1 cellular context compared by ENCODE assay signal in the genomic region with DNA sequence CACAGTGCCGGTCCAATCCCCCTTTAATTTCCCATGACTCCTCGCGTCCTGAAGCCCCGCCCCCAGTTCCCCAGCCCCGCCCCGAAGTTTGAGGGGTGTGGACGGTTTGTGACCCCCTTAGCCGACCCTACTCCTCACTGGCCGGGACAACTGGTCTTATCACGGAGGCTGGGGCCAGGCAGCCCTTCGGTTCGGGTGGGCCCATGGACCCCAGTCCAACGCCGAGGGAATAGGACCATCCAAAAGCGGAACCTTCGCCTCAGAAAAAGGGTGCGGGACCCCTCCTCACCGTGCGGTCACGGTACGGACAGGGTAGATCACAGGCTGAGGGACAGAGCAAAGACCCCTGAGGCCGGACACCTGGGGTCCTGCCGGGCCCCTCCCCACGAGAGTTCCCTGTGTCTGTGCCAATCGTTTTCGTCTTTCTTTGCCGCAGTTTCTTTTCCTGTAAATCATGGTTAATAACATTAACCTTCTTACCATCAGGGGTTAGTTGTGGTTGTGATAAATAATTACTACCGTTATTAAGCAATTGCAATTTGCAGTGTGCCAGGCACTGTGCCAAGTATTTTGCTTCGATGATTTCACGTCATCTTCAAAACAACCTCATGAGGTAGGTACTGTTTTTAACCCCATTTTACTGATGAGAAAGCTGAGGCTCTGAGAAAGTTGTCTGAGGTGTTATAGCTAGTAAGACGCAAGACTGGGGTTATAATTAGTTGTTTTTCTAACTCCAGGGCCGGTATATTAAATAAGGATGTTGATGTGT.
TF ChIP-seq lines count a peak whose summit lies in the region.

No MANE protein-coding gene starts in this region.

TF ChIP-seq in GM12878, 131 proteins besides CTCF, POLR2A, EP300 and RAD21 (continues in another document):
- TF ChIP-seq FOXK2 (IDR thresholded peaks at IDR 0.05) = no peak
- peak; percentile 12; the same call in 1 of the 2 replicates for TF ChIP-seq NBN (IDR thresholded peaks at IDR 0.05)
- TF ChIP-seq ZNF217 (IDR thresholded peaks at IDR 0.05) = no peak
- TF ChIP-seq NR2F1 (conservative IDR thresholded peaks at IDR 0.05) = 0 out of 2 replicates have a peak, but pooled peaks have one; percentile 52
- TF ChIP-seq BHLHE40 (IDR thresholded peaks at IDR 0.05; ENCODE audit: borderline replicate concordance in 1 of 2, low read depth in 2 of 2, low read length in 1 of 2) = 0 out of 4 replicates have a peak, but pooled peaks of 1 of the 2 experiments have one; percentile 10
- TF ChIP-seq ZBED1 (IDR thresholded peaks at IDR 0.05; ENCODE audit: borderline replicate concordance) = no peak
- TF ChIP-seq NRF1 (conservative IDR thresholded peaks at IDR 0.05; ENCODE audit: low read depth, low read length) = no peak
- peak; percentile 4 for TF ChIP-seq POLR2AphosphoS5 (IDR thresholded peaks at IDR 0.05; ENCODE audit: low read length)
- TF ChIP-seq BACH1 (IDR thresholded peaks at IDR 0.05; ENCODE audit: borderline replicate concordance) = no peak
- no peak for TF ChIP-seq SUZ12 (IDR thresholded peaks at IDR 0.05; ENCODE audit: unreplicated experiment)
- TF ChIP-seq JUND (IDR thresholded peaks at IDR 0.05; ENCODE audit: low read depth, low read length) = no peak
- TF ChIP-seq, protein P1, sequence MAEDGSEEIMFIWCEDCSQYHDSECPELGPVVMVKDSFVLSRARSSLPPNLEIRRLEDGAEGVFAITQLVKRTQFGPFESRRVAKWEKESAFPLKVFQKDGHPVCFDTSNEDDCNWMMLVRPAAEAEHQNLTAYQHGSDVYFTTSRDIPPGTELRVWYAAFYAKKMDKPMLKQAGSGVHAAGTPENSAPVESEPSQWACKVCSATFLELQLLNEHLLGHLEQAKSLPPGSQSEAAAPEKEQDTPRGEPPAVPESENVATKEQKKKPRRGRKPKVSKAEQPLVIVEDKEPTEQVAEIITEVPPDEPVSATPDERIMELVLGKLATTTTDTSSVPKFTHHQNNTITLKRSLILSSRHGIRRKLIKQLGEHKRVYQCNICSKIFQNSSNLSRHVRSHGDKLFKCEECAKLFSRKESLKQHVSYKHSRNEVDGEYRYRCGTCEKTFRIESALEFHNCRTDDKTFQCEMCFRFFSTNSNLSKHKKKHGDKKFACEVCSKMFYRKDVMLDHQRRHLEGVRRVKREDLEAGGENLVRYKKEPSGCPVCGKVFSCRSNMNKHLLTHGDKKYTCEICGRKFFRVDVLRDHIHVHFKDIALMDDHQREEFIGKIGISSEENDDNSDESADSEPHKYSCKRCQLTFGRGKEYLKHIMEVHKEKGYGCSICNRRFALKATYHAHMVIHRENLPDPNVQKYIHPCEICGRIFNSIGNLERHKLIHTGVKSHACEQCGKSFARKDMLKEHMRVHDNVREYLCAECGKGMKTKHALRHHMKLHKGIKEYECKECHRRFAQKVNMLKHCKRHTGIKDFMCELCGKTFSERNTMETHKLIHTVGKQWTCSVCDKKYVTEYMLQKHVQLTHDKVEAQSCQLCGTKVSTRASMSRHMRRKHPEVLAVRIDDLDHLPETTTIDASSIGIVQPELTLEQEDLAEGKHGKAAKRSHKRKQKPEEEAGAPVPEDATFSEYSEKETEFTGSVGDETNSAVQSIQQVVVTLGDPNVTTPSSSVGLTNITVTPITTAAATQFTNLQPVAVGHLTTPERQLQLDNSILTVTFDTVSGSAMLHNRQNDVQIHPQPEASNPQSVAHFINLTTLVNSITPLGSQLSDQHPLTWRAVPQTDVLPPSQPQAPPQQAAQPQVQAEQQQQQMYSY (CRISPR knock-in tag; IDR thresholded peaks at IDR 0.05) = no peak
- TF ChIP-seq CHD4 (IDR thresholded peaks at IDR 0.05) = no peak
- no peak for TF ChIP-seq SMC3 (IDR thresholded peaks at IDR 0.05; ENCODE audit: borderline replicate concordance, low read length)
- TF ChIP-seq, protein P2, sequence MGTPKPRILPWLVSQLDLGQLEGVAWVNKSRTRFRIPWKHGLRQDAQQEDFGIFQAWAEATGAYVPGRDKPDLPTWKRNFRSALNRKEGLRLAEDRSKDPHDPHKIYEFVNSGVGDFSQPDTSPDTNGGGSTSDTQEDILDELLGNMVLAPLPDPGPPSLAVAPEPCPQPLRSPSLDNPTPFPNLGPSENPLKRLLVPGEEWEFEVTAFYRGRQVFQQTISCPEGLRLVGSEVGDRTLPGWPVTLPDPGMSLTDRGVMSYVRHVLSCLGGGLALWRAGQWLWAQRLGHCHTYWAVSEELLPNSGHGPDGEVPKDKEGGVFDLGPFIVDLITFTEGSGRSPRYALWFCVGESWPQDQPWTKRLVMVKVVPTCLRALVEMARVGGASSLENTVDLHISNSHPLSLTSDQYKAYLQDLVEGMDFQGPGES (IDR thresholded peaks at IDR 0.05) = no peak
- TF ChIP-seq PAX8 (IDR thresholded peaks at IDR 0.05) = no peak
- TF ChIP-seq SRF (IDR thresholded peaks at IDR 0.05; ENCODE audit: low read depth in 2 of 2, low read length in 2 of 2) = no peak
- peak; percentile 65 for TF ChIP-seq CREB1 (IDR thresholded peaks at IDR 0.05; ENCODE audit: low read depth)
- no peak for TF ChIP-seq SMARCA5 (IDR thresholded peaks at IDR 0.05)
- TF ChIP-seq, protein P3, sequence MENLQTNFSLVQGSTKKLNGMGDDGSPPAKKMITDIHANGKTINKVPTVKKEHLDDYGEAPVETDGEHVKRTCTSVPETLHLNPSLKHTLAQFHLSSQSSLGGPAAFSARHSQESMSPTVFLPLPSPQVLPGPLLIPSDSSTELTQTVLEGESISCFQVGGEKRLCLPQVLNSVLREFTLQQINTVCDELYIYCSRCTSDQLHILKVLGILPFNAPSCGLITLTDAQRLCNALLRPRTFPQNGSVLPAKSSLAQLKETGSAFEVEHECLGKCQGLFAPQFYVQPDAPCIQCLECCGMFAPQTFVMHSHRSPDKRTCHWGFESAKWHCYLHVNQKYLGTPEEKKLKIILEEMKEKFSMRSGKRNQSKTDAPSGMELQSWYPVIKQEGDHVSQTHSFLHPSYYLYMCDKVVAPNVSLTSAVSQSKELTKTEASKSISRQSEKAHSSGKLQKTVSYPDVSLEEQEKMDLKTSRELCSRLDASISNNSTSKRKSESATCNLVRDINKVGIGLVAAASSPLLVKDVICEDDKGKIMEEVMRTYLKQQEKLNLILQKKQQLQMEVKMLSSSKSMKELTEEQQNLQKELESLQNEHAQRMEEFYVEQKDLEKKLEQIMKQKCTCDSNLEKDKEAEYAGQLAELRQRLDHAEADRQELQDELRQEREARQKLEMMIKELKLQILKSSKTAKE (IDR thresholded peaks at IDR 0.05; ENCODE audit: low read depth, poor library complexity, severe bottlenecking) = no peak
- TF ChIP-seq TAF1 (IDR thresholded peaks at IDR 0.05; ENCODE audit: borderline replicate concordance, low read depth, low read length) = no peak; the same call in 1 of the 2 replicates
- no peak for TF ChIP-seq FOXM1 (IDR thresholded peaks at IDR 0.05; ENCODE audit: low read depth, low read length)
- TF ChIP-seq, protein P4, sequence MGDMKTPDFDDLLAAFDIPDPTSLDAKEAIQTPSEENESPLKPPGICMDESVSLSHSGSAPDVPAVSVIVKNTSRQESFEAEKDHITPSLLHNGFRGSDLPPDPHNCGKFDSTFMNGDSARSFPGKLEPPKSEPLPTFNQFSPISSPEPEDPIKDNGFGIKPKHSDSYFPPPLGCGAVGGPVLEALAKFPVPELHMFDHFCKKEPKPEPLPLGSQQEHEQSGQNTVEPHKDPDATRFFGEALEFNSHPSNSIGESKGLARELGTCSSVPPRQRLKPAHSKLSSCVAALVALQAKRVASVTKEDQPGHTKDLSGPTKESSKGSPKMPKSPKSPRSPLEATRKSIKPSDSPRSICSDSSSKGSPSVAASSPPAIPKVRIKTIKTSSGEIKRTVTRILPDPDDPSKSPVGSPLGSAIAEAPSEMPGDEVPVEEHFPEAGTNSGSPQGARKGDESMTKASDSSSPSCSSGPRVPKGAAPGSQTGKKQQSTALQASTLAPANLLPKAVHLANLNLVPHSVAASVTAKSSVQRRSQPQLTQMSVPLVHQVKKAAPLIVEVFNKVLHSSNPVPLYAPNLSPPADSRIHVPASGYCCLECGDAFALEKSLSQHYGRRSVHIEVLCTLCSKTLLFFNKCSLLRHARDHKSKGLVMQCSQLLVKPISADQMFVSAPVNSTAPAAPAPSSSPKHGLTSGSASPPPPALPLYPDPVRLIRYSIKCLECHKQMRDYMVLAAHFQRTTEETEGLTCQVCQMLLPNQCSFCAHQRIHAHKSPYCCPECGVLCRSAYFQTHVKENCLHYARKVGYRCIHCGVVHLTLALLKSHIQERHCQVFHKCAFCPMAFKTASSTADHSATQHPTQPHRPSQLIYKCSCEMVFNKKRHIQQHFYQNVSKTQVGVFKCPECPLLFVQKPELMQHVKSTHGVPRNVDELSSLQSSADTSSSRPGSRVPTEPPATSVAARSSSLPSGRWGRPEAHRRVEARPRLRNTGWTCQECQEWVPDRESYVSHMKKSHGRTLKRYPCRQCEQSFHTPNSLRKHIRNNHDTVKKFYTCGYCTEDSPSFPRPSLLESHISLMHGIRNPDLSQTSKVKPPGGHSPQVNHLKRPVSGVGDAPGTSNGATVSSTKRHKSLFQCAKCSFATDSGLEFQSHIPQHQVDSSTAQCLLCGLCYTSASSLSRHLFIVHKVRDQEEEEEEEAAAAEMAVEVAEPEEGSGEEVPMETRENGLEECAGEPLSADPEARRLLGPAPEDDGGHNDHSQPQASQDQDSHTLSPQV (IDR thresholded peaks at IDR 0.05) = no peak
- TF ChIP-seq, protein P5, sequence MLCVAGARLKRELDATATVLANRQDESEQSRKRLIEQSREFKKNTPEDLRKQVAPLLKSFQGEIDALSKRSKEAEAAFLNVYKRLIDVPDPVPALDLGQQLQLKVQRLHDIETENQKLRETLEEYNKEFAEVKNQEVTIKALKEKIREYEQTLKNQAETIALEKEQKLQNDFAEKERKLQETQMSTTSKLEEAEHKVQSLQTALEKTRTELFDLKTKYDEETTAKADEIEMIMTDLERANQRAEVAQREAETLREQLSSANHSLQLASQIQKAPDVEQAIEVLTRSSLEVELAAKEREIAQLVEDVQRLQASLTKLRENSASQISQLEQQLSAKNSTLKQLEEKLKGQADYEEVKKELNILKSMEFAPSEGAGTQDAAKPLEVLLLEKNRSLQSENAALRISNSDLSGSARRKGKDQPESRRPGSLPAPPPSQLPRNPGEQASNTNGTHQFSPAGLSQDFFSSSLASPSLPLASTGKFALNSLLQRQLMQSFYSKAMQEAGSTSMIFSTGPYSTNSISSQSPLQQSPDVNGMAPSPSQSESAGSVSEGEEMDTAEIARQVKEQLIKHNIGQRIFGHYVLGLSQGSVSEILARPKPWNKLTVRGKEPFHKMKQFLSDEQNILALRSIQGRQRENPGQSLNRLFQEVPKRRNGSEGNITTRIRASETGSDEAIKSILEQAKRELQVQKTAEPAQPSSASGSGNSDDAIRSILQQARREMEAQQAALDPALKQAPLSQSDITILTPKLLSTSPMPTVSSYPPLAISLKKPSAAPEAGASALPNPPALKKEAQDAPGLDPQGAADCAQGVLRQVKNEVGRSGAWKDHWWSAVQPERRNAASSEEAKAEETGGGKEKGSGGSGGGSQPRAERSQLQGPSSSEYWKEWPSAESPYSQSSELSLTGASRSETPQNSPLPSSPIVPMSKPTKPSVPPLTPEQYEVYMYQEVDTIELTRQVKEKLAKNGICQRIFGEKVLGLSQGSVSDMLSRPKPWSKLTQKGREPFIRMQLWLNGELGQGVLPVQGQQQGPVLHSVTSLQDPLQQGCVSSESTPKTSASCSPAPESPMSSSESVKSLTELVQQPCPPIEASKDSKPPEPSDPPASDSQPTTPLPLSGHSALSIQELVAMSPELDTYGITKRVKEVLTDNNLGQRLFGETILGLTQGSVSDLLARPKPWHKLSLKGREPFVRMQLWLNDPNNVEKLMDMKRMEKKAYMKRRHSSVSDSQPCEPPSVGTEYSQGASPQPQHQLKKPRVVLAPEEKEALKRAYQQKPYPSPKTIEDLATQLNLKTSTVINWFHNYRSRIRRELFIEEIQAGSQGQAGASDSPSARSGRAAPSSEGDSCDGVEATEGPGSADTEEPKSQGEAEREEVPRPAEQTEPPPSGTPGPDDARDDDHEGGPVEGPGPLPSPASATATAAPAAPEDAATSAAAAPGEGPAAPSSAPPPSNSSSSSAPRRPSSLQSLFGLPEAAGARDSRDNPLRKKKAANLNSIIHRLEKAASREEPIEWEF (IDR thresholded peaks at IDR 0.05; ENCODE audit: insufficient replicate concordance, low read depth, low read length) = no peak
- TF ChIP-seq MTA2 (IDR thresholded peaks at IDR 0.05; ENCODE audit: low read depth) = no peak
- TF ChIP-seq, protein P6, sequence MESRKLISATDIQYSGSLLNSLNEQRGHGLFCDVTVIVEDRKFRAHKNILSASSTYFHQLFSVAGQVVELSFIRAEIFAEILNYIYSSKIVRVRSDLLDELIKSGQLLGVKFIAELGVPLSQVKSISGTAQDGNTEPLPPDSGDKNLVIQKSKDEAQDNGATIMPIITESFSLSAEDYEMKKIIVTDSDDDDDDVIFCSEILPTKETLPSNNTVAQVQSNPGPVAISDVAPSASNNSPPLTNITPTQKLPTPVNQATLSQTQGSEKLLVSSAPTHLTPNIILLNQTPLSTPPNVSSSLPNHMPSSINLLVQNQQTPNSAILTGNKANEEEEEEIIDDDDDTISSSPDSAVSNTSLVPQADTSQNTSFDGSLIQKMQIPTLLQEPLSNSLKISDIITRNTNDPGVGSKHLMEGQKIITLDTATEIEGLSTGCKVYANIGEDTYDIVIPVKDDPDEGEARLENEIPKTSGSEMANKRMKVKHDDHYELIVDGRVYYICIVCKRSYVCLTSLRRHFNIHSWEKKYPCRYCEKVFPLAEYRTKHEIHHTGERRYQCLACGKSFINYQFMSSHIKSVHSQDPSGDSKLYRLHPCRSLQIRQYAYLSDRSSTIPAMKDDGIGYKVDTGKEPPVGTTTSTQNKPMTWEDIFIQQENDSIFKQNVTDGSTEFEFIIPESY (IDR thresholded peaks at IDR 0.05) = no peak
- TF ChIP-seq, protein P7, sequence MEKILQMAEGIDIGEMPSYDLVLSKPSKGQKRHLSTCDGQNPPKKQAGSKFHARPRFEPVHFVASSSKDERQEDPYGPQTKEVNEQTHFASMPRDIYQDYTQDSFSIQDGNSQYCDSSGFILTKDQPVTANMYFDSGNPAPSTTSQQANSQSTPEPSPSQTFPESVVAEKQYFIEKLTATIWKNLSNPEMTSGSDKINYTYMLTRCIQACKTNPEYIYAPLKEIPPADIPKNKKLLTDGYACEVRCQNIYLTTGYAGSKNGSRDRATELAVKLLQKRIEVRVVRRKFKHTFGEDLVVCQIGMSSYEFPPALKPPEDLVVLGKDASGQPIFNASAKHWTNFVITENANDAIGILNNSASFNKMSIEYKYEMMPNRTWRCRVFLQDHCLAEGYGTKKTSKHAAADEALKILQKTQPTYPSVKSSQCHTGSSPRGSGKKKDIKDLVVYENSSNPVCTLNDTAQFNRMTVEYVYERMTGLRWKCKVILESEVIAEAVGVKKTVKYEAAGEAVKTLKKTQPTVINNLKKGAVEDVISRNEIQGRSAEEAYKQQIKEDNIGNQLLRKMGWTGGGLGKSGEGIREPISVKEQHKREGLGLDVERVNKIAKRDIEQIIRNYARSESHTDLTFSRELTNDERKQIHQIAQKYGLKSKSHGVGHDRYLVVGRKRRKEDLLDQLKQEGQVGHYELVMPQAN (conservative IDR thresholded peaks at IDR 0.05) = peak; percentile 46; the same call in 1 of the 2 replicates
- TF ChIP-seq RAD51 (IDR thresholded peaks at IDR 0.05) = no peak
- peak; percentile 33 for TF ChIP-seq MEF2B (IDR thresholded peaks at IDR 0.05; ENCODE audit: partially characterized antibody, poor library complexity, severe bottlenecking)
- no peak for TF ChIP-seq ZZZ3 (IDR thresholded peaks at IDR 0.05; ENCODE audit: control insufficient read depth, insufficient read length, low read depth)
- TF ChIP-seq CREM (IDR thresholded peaks at IDR 0.05; ENCODE audit: low read depth) = 0 out of 2 replicates have a peak, but pooled peaks have one; percentile 27
- no peak for TF ChIP-seq RFX5 (IDR thresholded peaks at IDR 0.05; ENCODE audit: low read depth, low read length)
- TF ChIP-seq SIN3A (IDR thresholded peaks at IDR 0.05; ENCODE audit: low read depth, low read length) = no peak
- TF ChIP-seq ZNF622 (IDR thresholded peaks at IDR 0.05) = no peak
